ENCODE assay signal across 1 cellular context in the genomic region with DNA sequence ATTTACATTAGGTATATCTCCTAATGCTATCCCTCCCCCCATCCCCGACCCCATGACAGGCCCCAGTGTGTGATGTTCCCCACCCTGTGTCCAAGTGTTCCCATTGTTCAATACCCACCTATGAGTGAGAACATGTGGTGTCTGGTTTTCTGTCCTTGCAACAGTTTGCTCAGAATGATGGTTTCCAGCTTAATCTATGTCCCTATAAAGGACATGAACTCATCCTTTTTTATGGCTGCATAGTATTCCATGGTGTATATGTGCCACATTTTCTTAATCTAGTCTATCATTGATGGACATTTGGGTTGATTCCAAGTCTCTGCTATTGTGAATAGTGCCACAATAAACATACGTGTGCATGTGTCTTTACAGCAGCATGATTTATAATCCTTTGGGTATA.
TF ChIP-seq lines count a peak whose summit lies in the region.

No MANE protein-coding gene starts in this region.

TF ChIP-seq in HEK293, 187 proteins besides CTCF, POLR2A, EP300 and RAD21 (continued from another document):
- TF ChIP-seq, protein P1, sequence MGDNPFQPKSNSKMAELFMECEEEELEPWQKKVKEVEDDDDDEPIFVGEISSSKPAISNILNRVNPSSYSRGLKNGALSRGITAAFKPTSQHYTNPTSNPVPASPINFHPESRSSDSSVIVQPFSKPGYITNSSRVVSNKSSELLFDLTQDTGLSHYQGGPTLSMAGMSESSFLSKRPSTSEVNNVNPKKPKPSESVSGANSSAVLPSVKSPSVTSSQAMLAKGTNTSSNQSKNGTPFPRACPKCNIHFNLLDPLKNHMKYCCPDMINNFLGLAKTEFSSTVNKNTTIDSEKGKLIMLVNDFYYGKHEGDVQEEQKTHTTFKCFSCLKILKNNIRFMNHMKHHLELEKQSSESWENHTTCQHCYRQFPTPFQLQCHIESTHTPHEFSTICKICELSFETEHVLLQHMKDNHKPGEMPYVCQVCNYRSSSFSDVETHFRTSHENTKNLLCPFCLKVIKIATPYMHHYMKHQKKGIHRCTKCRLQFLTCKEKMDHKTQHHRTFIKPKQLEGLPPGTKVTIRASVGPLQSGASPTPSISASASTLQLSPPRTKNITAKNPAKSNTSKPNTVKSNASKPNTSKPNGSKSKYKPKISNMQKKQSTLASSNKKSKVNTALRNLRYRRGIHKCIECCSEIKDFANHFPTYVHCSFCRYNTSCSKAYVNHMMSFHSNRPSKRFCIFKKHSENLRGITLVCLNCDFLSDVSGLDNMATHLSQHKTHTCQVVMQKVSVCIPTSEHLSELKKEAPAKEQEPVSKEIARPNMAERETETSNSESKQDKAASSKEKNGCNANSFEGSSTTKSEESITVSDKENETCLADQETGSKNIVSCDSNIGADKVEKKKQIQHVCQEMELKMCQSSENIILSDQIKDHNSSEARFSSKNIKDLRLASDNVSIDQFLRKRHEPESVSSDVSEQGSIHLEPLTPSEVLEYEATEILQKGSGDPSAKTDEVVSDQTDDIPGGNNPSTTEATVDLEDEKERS (tag by site-specific recombination; IDR thresholded peaks at IDR 0.05) = peak; percentile 79; the same call in 1 of the 2 replicates
- TF ChIP-seq ZNF146 (tag by site-specific recombination; IDR thresholded peaks at IDR 0.05) = peak; percentile 99
